In genomic region chr17:41527076-41528023, GRCh38 we compare ENCODE assay signal across 10 cellular contexts. TPM values are rescaled to one million over a fixed set of nuclear protein-coding genes. Genes with fewer than 3 reads are reported as not detected.
DNase-seq lines count a peak whose midpoint lies in the region; ATAC-seq and TF ChIP-seq lines count a peak whose summit lies in the region.
"Had no signal": no experiment of that assay in that cellular context is flagged by ENCODE, and none has a peak within 500 bp of the region (broad histone marks: within the 10 kb centered on the region; RNA-seq: fewer than 3 reads in every experiment).

No MANE protein-coding gene starts in this region.

- no peak overlapping the region for H3K4ac ChIP-seq in mesendoderm (ENCODE audit: low read depth, low read length)

- H3K79me2 ChIP-seq in mesendoderm (ENCODE audit: control insufficient read depth, insufficient read depth, low read length): peaks cover 9% of the 10 kb centered on the region

- H3K23ac ChIP-seq in mesendoderm (ENCODE audit: low read length): peak overlapping the region; percentile 71

- H3K27ac Mint-ChIP-seq in endothelial cell (ENCODE audit: unreplicated experiment): no peak overlapping the region

- H3K79me1 ChIP-seq in mesendoderm (ENCODE audit: low read length): peaks cover 3% of the 10 kb centered on the region

- no CpG with 5 or more reads among the region's 60 CpGs for WGBS in mesendoderm (ENCODE audit: extremely low coverage, insufficient coverage, low lambda C conversion rate)

- H4K8ac ChIP-seq in mesendoderm (ENCODE audit: low read depth, low read length): no peak overlapping the region

- no peaks in the 10 kb centered on the region for H3K36me3 Mint-ChIP-seq in endothelial cell (ENCODE audit: low read depth, unreplicated experiment)

- H3K56ac ChIP-seq in mesendoderm (ENCODE audit: low read length): peak overlapping the region; percentile 91

- H2BK15ac ChIP-seq in mesendoderm (replicated peaks; ENCODE audit: low read depth): no peak overlapping the region

- H3K4me1 ChIP-seq in right atrium auricular region (peaks cover 0 to 15% of the 10 kb centered on the region in 2 donors), duodenal mucosa (ENCODE audit: control insufficient read depth in 1 of 2, insufficient read depth in 2 of 2, low read length in 2 of 2) (peaks cover 45 to 57% of the 10 kb centered on the region in 2 donors), mesendoderm (ENCODE audit: control insufficient read depth, low read depth, low read length) (peaks cover 16% of the 10 kb centered on the region), uterus (no peaks in the 10 kb centered on the region)

- peaks cover 13 to 17% of the 10 kb centered on the region in 2 donors for H3K27me3 ChIP-seq in right atrium auricular region
- H3K27me3 ChIP-seq in duodenal mucosa (ENCODE audit: control insufficient read depth in 1 of 2, insufficient read depth in 2 of 2, low read length in 2 of 2): peaks cover 3 to 16% of the 10 kb centered on the region in 2 donors
- no peaks in the 10 kb centered on the region for H3K27me3 ChIP-seq in mesendoderm (ENCODE audit: insufficient read depth, low read length, poor library complexity)
- H3K27me3 ChIP-seq in uterus: no peaks in the 10 kb centered on the region

- TF ChIP-seq POLR2A in uterus (IDR thresholded peaks at IDR 0.05): peak in 1 of 2 donors; percentile 51

- DNase-seq in Right ventricle myocardium inferior (ENCODE audit: missing footprints) (no peak), right atrium auricular region (ENCODE audit: low spot score) (no peak), mesendoderm (peak; percentile 51), uterus (peak; percentile 42 to 57), endothelial cell (ENCODE audit: low spot score) (no peak)

- no peak overlapping the region for H2BK120ac ChIP-seq in mesendoderm (ENCODE audit: low read depth, low read length)

- H3K27ac ChIP-seq in right atrium auricular region (peak overlapping the region in 1 of 2 donors; percentile 11), duodenal mucosa (ENCODE audit: low read depth, low read length) (peak overlapping the region; percentile 90), mesendoderm (ENCODE audit: low read depth, low read length) (peak overlapping the region; percentile 40), uterus (peak overlapping the region; percentile 82 to 86)

- H3K36me3 ChIP-seq in right atrium auricular region: no peaks in the 10 kb centered on the region
- peaks cover 4 to 17% of the 10 kb centered on the region in 2 donors for H3K36me3 ChIP-seq in duodenal mucosa (ENCODE audit: control insufficient read depth in 1 of 2, insufficient read depth in 2 of 2, low read length in 2 of 2)
- H3K36me3 ChIP-seq in mesendoderm (ENCODE audit: control insufficient read depth, insufficient read depth, low read length): peaks cover 9% of the 10 kb centered on the region
- no peaks in the 10 kb centered on the region for H3K36me3 ChIP-seq in uterus

- H2AK5ac ChIP-seq in mesendoderm (ENCODE audit: low read length): no peak overlapping the region

- ATAC-seq in Right ventricle myocardium inferior (peak; percentile 14), GM21576 (IDR thresholded peaks at IDR 0.05; ENCODE audit: unreplicated experiment) (no peak), HG03108 (IDR thresholded peaks at IDR 0.05; ENCODE audit: unreplicated experiment) (no peak)

- peak overlapping the region in 1 of 2 donors; percentile 34 for H3K4me3 ChIP-seq in right atrium auricular region
- peak overlapping the region; percentile 80 to 83 for H3K4me3 ChIP-seq in duodenal mucosa (ENCODE audit: low read depth in 1 of 2, low read length in 2 of 2)
- H3K4me3 ChIP-seq in mesendoderm (ENCODE audit: low read length): peak overlapping the region; percentile 20
- peak overlapping the region; percentile 54 to 55 for H3K4me3 ChIP-seq in uterus

- intact Hi-C loops in Right ventricle myocardium inferior (cut with DNase I): no loop called here
- intact Hi-C loops in uterus (cut with DNase I; ENCODE audit: low total_unique reads): no loop called here

- H3K9me3 Mint-ChIP-seq in endothelial cell (ENCODE audit: unreplicated experiment): no peaks in the 10 kb centered on the region

- H3K9me3 ChIP-seq in right atrium auricular region (no peaks in the 10 kb centered on the region), duodenal mucosa (ENCODE audit: control insufficient read depth in 1 of 2, low read length in 2 of 2) (no peaks in the 10 kb centered on the region), uterus (no peaks in the 10 kb centered on the region)

- H3K9ac ChIP-seq in duodenal mucosa (ENCODE audit: low read depth in 1 of 2, low read length in 2 of 2): peak overlapping the region; percentile 85 to 90
- peak overlapping the region; percentile 58 for H3K9ac ChIP-seq in mesendoderm (ENCODE audit: low read length)

- H3K4me1 Mint-ChIP-seq in endothelial cell (ENCODE audit: unreplicated experiment): no peaks in the 10 kb centered on the region

- no peak overlapping the region for H4K5ac ChIP-seq in mesendoderm (ENCODE audit: low read length)

- TF ChIP-seq CTCF in right atrium auricular region (IDR thresholded peaks at IDR 0.05) (no peak), uterus (IDR thresholded peaks at IDR 0.05) (no peak), endothelial cell (IDR thresholded peaks at IDR 0.05; ENCODE audit: unreplicated experiment) (no peak)

- H3K27me3 Mint-ChIP-seq in endothelial cell (ENCODE audit: unreplicated experiment): peaks cover 15% of the 10 kb centered on the region

- peak overlapping the region; percentile 49 for H2BK5ac ChIP-seq in mesendoderm (ENCODE audit: low read length)

- H3K4me3 Mint-ChIP-seq in endothelial cell (ENCODE audit: unreplicated experiment): no peak overlapping the region

- peak overlapping the region; percentile 69 for H3K4me2 ChIP-seq in mesendoderm (ENCODE audit: low read length)

- H3K18ac ChIP-seq in mesendoderm (ENCODE audit: low read length): peak overlapping the region; percentile 35

RNA-seq across cellular contexts. Expression of gene KRT19, which starts 0.8 kb away (rescaled TPM):
- total RNA-seq in Right ventricle myocardium inferior (1.4 TPM), right atrium auricular region (100 to 1,000 TPM in 1 of 2 donors, 10 to 100 TPM in 1; 27.8 to 165 TPM), uterus (100 to 1,000 TPM in 2 of 4 donors, 10 to 100 TPM in 1, under 1 TPM in 1; 0.88 to 120 (median 77.2) TPM), endothelial cell (ENCODE audit: unreplicated experiment) (4.5 TPM)
- polyA plus RNA-seq in mesendoderm (2013, experiment 1 of 2): 114 TPM
- 115 TPM for polyA plus RNA-seq in mesendoderm (2013, experiment 2 of 2)

RNA-seq across cellular contexts. Expression of gene KRT15, which starts 8.7 kb away (rescaled TPM):
- not detected for total RNA-seq in Right ventricle myocardium inferior
- total RNA-seq in right atrium auricular region: under 1 TPM in 1 of 2 donors, not detected in 1; 0.47 TPM
- 0.15 TPM for polyA plus RNA-seq in mesendoderm (2013, experiment 1 of 2)
- polyA plus RNA-seq in mesendoderm (2013, experiment 2 of 2): 0.21 TPM
- total RNA-seq in uterus: 10 to 100 TPM in 1 of 4 donors, 1 to 10 TPM in 1, under 1 TPM in 1, not detected in 1; 0.41 to 11.5 (median 1.6) TPM
- total RNA-seq in endothelial cell (ENCODE audit: unreplicated experiment): not detected

RNA-seq across cellular contexts. Expression of gene KRT13, which starts 21.9 kb away (rescaled TPM):
- total RNA-seq in Right ventricle myocardium inferior (not detected), right atrium auricular region (not detected), uterus (1 to 10 TPM; 1.5 to 6.4 (median 3.0) TPM), endothelial cell (ENCODE audit: unreplicated experiment) (not detected)
- polyA plus RNA-seq in mesendoderm (2013, experiment 1 of 2): not detected
- not detected for polyA plus RNA-seq in mesendoderm (2013, experiment 2 of 2)
- total RNA-seq: Daoy, glomerular endothelial cell had no signal

RNA-seq across cellular contexts. Expression of gene KRT36, which starts 37.6 kb away (rescaled TPM):
- total RNA-seq in Right ventricle myocardium inferior: not detected
- not detected for total RNA-seq in right atrium auricular region
- polyA plus RNA-seq in mesendoderm (2013, experiment 1 of 2): not detected
- polyA plus RNA-seq in mesendoderm (2013, experiment 2 of 2): not detected
- not detected for total RNA-seq in uterus
- not detected for total RNA-seq in endothelial cell (ENCODE audit: unreplicated experiment)
- total RNA-seq: Daoy, glomerular endothelial cell had no signal

RNA-seq across cellular contexts. Expression of gene KRT9, which starts 44.5 kb away (rescaled TPM):
- total RNA-seq in Right ventricle myocardium inferior: not detected
- total RNA-seq in right atrium auricular region: not detected
- polyA plus RNA-seq in mesendoderm (2013, experiment 1 of 2): not detected
- polyA plus RNA-seq in mesendoderm (2013, experiment 2 of 2): 0.03 TPM
- total RNA-seq in uterus: under 1 TPM in 1 of 4 donors, not detected in 3; 0.21 TPM
- total RNA-seq in endothelial cell (ENCODE audit: unreplicated experiment): not detected
- total RNA-seq: Daoy, glomerular endothelial cell had no signal

Comparison
In these comparisons a context has a peak if more than half of its experiments do, and no peak if none do; other contexts are left out.
1. DNase-seq: peak in mesendoderm (single experiment) and uterus (2 of 2); none in Right ventricle myocardium inferior (single experiment), right atrium auricular region (single experiment) and endothelial cell (single experiment).